ENCODE assay signal across 32 cellular contexts in genomic region chr5:44830951-44831350, GRCh38.
"Had no signal": no experiment of that assay in that cellular context is flagged by ENCODE, and none has a peak within 500 bp of the region (broad histone marks: within the 10 kb centered on the region; RNA-seq: fewer than 3 reads in every experiment).

No MANE protein-coding gene starts in this region.

- H3K9me3 ChIP-seq: adrenal gland, ascending aorta, body of pancreas had no signal

- H3K36me3 ChIP-seq: adrenal gland, ascending aorta, brain microvascular endothelial cell had no signal

- H3K4me3 ChIP-seq: adrenal gland, ascending aorta, body of pancreas, cardiac muscle cell had no signal

- H3K27me3 ChIP-seq: adrenal gland, ascending aorta, body of pancreas, brain microvascular endothelial cell, cardiac muscle cell had no signal

- DNase-seq: activated effector memory CD4-positive, alpha-beta T cell treated with anti-CD3 and anti-CD28 coated beads, Interleukin-2, amount 50 U/mL, for 16 hours; activated effector memory CD4-positive, alpha-beta T cell treated with Interleukin-2 at 50 U/mL for 16 hours; activated gamma-delta T cell; activated gamma-delta T cell treated with Interleukin-2 at 50 U/mL for 16 hours; activated naive CD4-positive, alpha-beta T cell; activated naive CD4-positive, alpha-beta T cell treated with anti-CD3 and anti-CD28 coated beads for 36 hours; activated naive CD4-positive, alpha-beta T cell treated with anti-CD3 and anti-CD28 coated beads, Interleukin-2, amount 10 ng/mL, durations not matched to agents 7 days and 5 days; activated naive CD4-positive, alpha-beta T cell treated with anti-CD3 and anti-CD28 coated beads, Interleukin-2, amount 50 U/mL, for 16 hours; activated naive CD4-positive, alpha-beta T cell treated with Interleukin-2 at 50 U/mL for 16 hours; activated naive CD8-positive, alpha-beta T cell treated with anti-CD3 and anti-CD28 coated beads for 36 hours; activated naive CD8-positive, alpha-beta T cell treated with anti-CD3 and anti-CD28 coated beads, Interleukin-2, amount 10 ng/mL, durations not matched to agents 7 days and 5 days; activated naive CD8-positive, alpha-beta T cell treated with anti-CD3 and anti-CD28 coated beads, Interleukin-2, amount 50 U/mL, for 24 hours; activated T-cell treated with anti-CD3 and anti-CD28 coated beads for 4 hours; activated T-cell treated with anti-CD3 and anti-CD28 coated beads, Interleukin-2, amount 50 U/mL, for 1 hour; activated T-cell treated with anti-CD3 and anti-CD28 coated beads, Interleukin-2, amount 50 U/mL, for 24 hours; activated T-cell treated with anti-CD3 and anti-CD28 coated beads, Interleukin-2, amount 50 U/mL, for 4 hours; activated T-cell treated with anti-CD3 and anti-CD28 coated beads, Interleukin-2, amount 50 U/mL, for 48 hours; activated T-cell treated with anti-CD3 and anti-CD28 coated beads, Interleukin-2, amount 50 U/mL, for 72 hours; adrenal gland; amniotic stem cell; amygdala; aorta; body of pancreas; brain microvascular endothelial cell; central memory CD4-positive, alpha-beta T cell; cerebellar nuclear complex had no signal

- FAIRE-seq: astrocyte, bronchial epithelial cell had no signal

- ATAC-seq: activated naive CD4-positive, alpha-beta T cell treated with anti-CD3 and anti-CD28 coated beads, Interleukin-2, amount 50 U/mL, for 72 hours; activated naive CD8-positive, alpha-beta T cell treated with anti-CD3 and anti-CD28 coated beads, Interleukin-2, amount 50 U/mL, for 24 hours; activated T-cell treated with anti-CD3 and anti-CD28 coated beads, Interleukin-2, amount 50 U/mL, for 4 hours; activated T-cell treated with anti-CD3 and anti-CD28 coated beads, Interleukin-2, amount 50 U/mL, for 72 hours; activated T-helper 17 cell treated with anti-CD3 and anti-CD28 coated beads, Interleukin-2, amount 50 U/mL, for 72 hours; body of pancreas had no signal

- H3K27ac ChIP-seq: adrenal gland, ascending aorta, body of pancreas, brain microvascular endothelial cell, cardiac muscle cell had no signal

- H3K4me1 ChIP-seq: ascending aorta, body of pancreas had no signal
